Comparison of ENCODE assay signal across 11 cellular contexts in the genomic region with DNA sequence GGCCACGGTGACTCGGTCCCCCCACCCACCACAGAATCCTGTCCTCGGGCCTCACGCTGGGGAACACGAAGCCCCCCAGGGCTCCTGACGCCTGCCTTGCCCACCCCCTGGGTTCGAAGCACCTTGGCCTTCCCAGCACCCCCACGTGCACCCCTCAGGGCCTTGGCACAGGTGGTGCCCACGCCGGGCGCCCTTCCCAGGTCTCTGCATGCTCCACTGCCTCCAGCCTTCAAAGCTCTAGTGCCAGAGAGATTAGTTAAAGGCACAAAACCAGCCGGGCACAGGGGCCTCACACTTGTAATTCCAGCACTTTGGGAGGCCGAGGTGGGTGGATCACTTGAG.
"Had no signal": no experiment of that assay in that cellular context is flagged by ENCODE, and none has a peak within 500 bp of the region (broad histone marks: within the 10 kb centered on the region; RNA-seq: fewer than 3 reads in every experiment).

No MANE protein-coding gene starts in this region.

- H3K9me3 ChIP-seq: thoracic aorta had no signal

- H3K36me3 ChIP-seq: heart left ventricle, right atrium auricular region, sigmoid colon, thoracic aorta had no signal

- H3K27ac ChIP-seq: heart left ventricle, right atrium auricular region, sigmoid colon, skin epidermis, stomach, thoracic aorta had no signal

- DNase-seq: effector memory CD4-positive, alpha-beta T cell; mammary epithelial cell; sigmoid colon; stimulated activated CD4-positive, alpha-beta T cell treated with anti-CD3 and anti-CD28 coated beads, Interleukin-2, amount 100 ng/mL, for 24 hours; stimulated activated CD4-positive, alpha-beta T cell treated with anti-CD3 and anti-CD28 coated beads, Interleukin-4, amount 100 ng/mL, for 4 hours; stomach; trophoblast cell had no signal

- H3K27me3 ChIP-seq: right atrium auricular region had no signal
